39 cellular contexts compared by ENCODE assay signal in the genomic region with DNA sequence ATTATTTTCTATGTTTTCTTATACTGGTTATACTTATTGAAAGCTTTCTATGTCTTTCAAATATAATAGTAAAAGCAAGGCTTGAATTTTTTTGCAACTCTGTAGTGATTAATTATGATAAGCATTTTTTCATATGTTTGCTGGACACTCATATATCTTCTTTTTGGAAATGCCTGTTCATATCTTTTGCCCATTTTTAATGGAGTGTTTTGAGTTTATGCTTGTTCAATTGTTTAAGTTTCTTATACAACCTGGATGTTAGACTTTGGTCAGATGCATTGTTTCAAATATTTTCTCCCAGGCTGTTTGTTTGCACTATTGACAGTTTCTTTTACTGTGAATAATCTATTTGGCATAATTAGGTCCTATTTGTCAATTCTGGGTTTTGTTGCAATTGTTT. TPM values are rescaled to one million over a fixed set of nuclear protein-coding genes. Genes with fewer than 3 reads are reported as not detected.
"Had no signal": no experiment of that assay in that cellular context is flagged by ENCODE, and none has a peak within 500 bp of the region (broad histone marks: within the 10 kb centered on the region; RNA-seq: fewer than 3 reads in every experiment).

No MANE protein-coding gene starts in this region.

- H3K36me3 ChIP-seq: ascending aorta, cardiac muscle cell had no signal

- H3K9me3 ChIP-seq: ascending aorta had no signal

- H3K27me3 ChIP-seq: ascending aorta, cardiac muscle cell had no signal

- H3K4me3 Mint-ChIP-seq: activated B cell treated with CpG ODN at 0.5 μM for 24 hours; activated CD4-positive, alpha-beta memory T cell treated with anti-CD3 and anti-CD28 coated beads for 36 hours; activated CD4-positive, alpha-beta T cell treated with anti-CD3 and anti-CD28 coated beads, Interleukin-2, amount 10 ng/mL, durations not matched to agents 24 days and 14 days; activated CD8-positive, alpha-beta T cell treated with anti-CD3 and anti-CD28 coated beads for 36 hours; activated naive CD4-positive, alpha-beta T cell treated with anti-CD3 and anti-CD28 coated beads, Interleukin-2, amount 10 ng/mL, durations not matched to agents 7 days and 5 days; activated naive CD4-positive, alpha-beta T cell treated with anti-CD3 and anti-CD28 coated beads, Interleukin-2, amount 50 U/mL, for 24 hours; activated naive CD8-positive, alpha-beta T cell; activated naive CD8-positive, alpha-beta T cell treated with anti-CD3 and anti-CD28 coated beads, Interleukin-2, amount 10 ng/mL, durations not matched to agents 7 days and 5 days; activated naive CD8-positive, alpha-beta T cell treated with anti-CD3 and anti-CD28 coated beads, Interleukin-2, amount 50 U/mL, for 24 hours; activated T-cell treated with anti-CD3 and anti-CD28 coated beads, Interleukin-2, amount 50 U/mL, for 4 hours; brain; central memory CD8-positive, alpha-beta T cell; T-helper 1 cell treated with Interleukin-12 subunit alpha and Interleukin-12 subunit beta and Interleukin-4 antibody, amounts not matched to agents 30 μg/mL and 1 μg/mL, for 36 hours; T-helper 2 cell treated with Interferon-gamma antibody and Interleukin-4, amounts not matched to agents 5 μg/mL and 100 μg/mL, for 36 hours had no signal

- H3K27ac Mint-ChIP-seq: activated B cell treated with CpG ODN at 0.5 μM for 24 hours; activated CD4-positive, alpha-beta memory T cell treated with anti-CD3 and anti-CD28 coated beads for 36 hours; activated CD4-positive, alpha-beta T cell treated with anti-CD3 and anti-CD28 coated beads, Interleukin-2, amount 10 ng/mL, durations not matched to agents 24 days and 14 days; activated CD8-positive, alpha-beta T cell treated with anti-CD3 and anti-CD28 coated beads for 36 hours; activated naive CD4-positive, alpha-beta T cell treated with anti-CD3 and anti-CD28 coated beads, Interleukin-2, amount 10 ng/mL, durations not matched to agents 7 days and 5 days; activated naive CD4-positive, alpha-beta T cell treated with anti-CD3 and anti-CD28 coated beads, Interleukin-2, amount 50 U/mL, for 24 hours; activated naive CD8-positive, alpha-beta T cell; activated naive CD8-positive, alpha-beta T cell treated with anti-CD3 and anti-CD28 coated beads, Interleukin-2, amount 10 ng/mL, durations not matched to agents 7 days and 5 days; activated naive CD8-positive, alpha-beta T cell treated with anti-CD3 and anti-CD28 coated beads, Interleukin-2, amount 50 U/mL, for 24 hours; activated T-helper 2 cell treated with anti-CD3 and anti-CD28 coated beads, Interferon-gamma antibody, Interleukin-2, Interleukin-4, amounts not matched to agents 10 μg/mL and 5 μg/mL and 100 μg/mL, durations not matched to agents 14 hours and 24 hours and 36 hours; brain; T-helper 1 cell treated with Interleukin-12 subunit alpha and Interleukin-12 subunit beta and Interleukin-4 antibody, amounts not matched to agents 30 μg/mL and 1 μg/mL, for 36 hours; T-helper 2 cell treated with Interferon-gamma antibody and Interleukin-4, amounts not matched to agents 5 μg/mL and 100 μg/mL, for 36 hours had no signal

- H3K4me3 ChIP-seq: ascending aorta, cardiac muscle cell had no signal

- H3K9me3 Mint-ChIP-seq: activated naive CD4-positive, alpha-beta T cell treated with anti-CD3 and anti-CD28 coated beads, Interleukin-2, amount 10 ng/mL, durations not matched to agents 7 days and 5 days; activated naive CD4-positive, alpha-beta T cell treated with anti-CD3 and anti-CD28 coated beads, Interleukin-2, amount 50 U/mL, for 24 hours; activated T-helper 2 cell treated with anti-CD3 and anti-CD28 coated beads, Interferon-gamma antibody, Interleukin-2, Interleukin-4, amounts not matched to agents 10 μg/mL and 5 μg/mL and 100 μg/mL, durations not matched to agents 14 hours and 24 hours and 36 hours; central memory CD8-positive, alpha-beta T cell; T-helper 1 cell treated with Interleukin-12 subunit alpha and Interleukin-12 subunit beta and Interleukin-4 antibody, amounts not matched to agents 30 μg/mL and 1 μg/mL, for 36 hours; T-helper 2 cell treated with Interferon-gamma antibody and Interleukin-4, amounts not matched to agents 5 μg/mL and 100 μg/mL, for 36 hours had no signal

- DNase-seq: activated B cell treated with CpG ODN at 0.5 μM for 24 hours; activated CD4-positive, alpha-beta memory T cell treated with anti-CD3 and anti-CD28 coated beads for 36 hours; activated CD4-positive, alpha-beta T cell treated with anti-CD3 and anti-CD28 coated beads for 4 hours; activated CD4-positive, alpha-beta T cell treated with anti-CD3 and anti-CD28 coated beads, Interleukin-2, amount 10 ng/mL, durations not matched to agents 24 days and 14 days; activated CD4-positive, alpha-beta T cell treated with anti-CD3 and anti-CD28 coated beads, Interleukin-2, amount 50 U/mL, for 1 hour; activated CD4-positive, alpha-beta T cell treated with anti-CD3 and anti-CD28 coated beads, Interleukin-2, amount 50 U/mL, for 4 hours; activated CD4-positive, CD25-positive, alpha-beta regulatory T cell treated with anti-CD3 and anti-CD28 coated beads, Interleukin-2, amount 50 U/mL, for 72 hours; activated CD8-positive, alpha-beta memory T cell treated with anti-CD3 and anti-CD28 coated beads, Interleukin-2, amount 50 U/mL, for 4 hours; activated CD8-positive, alpha-beta T cell treated with anti-CD3 and anti-CD28 coated beads for 36 hours; activated effector memory CD4-positive, alpha-beta T cell treated with Interleukin-2 at 50 U/mL for 16 hours; activated gamma-delta T cell; activated naive CD4-positive, alpha-beta T cell treated with anti-CD3 and anti-CD28 coated beads, Interleukin-2, amount 10 ng/mL, durations not matched to agents 7 days and 5 days; activated naive CD4-positive, alpha-beta T cell treated with Interleukin-2 at 50 U/mL for 16 hours; activated naive CD8-positive, alpha-beta T cell treated with anti-CD3 and anti-CD28 coated beads, Interleukin-2, amount 10 ng/mL, durations not matched to agents 7 days and 5 days; activated naive CD8-positive, alpha-beta T cell treated with anti-CD3 and anti-CD28 coated beads, Interleukin-2, amount 50 U/mL, for 24 hours; activated T-cell treated with anti-CD3 and anti-CD28 coated beads for 4 hours; activated T-cell treated with anti-CD3 and anti-CD28 coated beads, Interleukin-2, amount 50 U/mL, for 1 hour; activated T-cell treated with anti-CD3 and anti-CD28 coated beads, Interleukin-2, amount 50 U/mL, for 4 hours; amygdala; anterior cingulate cortex; caudate nucleus; cerebellar nuclear complex; T-helper 1 cell; T-helper 2 cell; T-helper 9 cell had no signal

- H3K36me3 Mint-ChIP-seq: activated CD4-positive, alpha-beta memory T cell treated with anti-CD3 and anti-CD28 coated beads for 36 hours; activated naive CD4-positive, alpha-beta T cell treated with anti-CD3 and anti-CD28 coated beads, Interleukin-2, amount 10 ng/mL, durations not matched to agents 7 days and 5 days; activated naive CD4-positive, alpha-beta T cell treated with anti-CD3 and anti-CD28 coated beads, Interleukin-2, amount 50 U/mL, for 24 hours; activated naive CD8-positive, alpha-beta T cell treated with anti-CD3 and anti-CD28 coated beads, Interleukin-2, amount 10 ng/mL, durations not matched to agents 7 days and 5 days; brain had no signal

- H3K4me1 Mint-ChIP-seq: activated B cell treated with CpG ODN at 0.5 μM for 24 hours; activated CD4-positive, alpha-beta T cell treated with anti-CD3 and anti-CD28 coated beads, Interleukin-2, amount 10 ng/mL, durations not matched to agents 24 days and 14 days; activated naive CD4-positive, alpha-beta T cell treated with anti-CD3 and anti-CD28 coated beads, Interleukin-2, amount 10 ng/mL, durations not matched to agents 7 days and 5 days; activated naive CD4-positive, alpha-beta T cell treated with anti-CD3 and anti-CD28 coated beads, Interleukin-2, amount 50 U/mL, for 24 hours; activated naive CD8-positive, alpha-beta T cell treated with anti-CD3 and anti-CD28 coated beads, Interleukin-2, amount 10 ng/mL, durations not matched to agents 7 days and 5 days; activated naive CD8-positive, alpha-beta T cell treated with anti-CD3 and anti-CD28 coated beads, Interleukin-2, amount 50 U/mL, for 24 hours; brain; central memory CD8-positive, alpha-beta T cell had no signal

- H3K4me1 ChIP-seq: ascending aorta had no signal

- H3K27me3 Mint-ChIP-seq: activated B cell treated with CpG ODN at 0.5 μM for 24 hours; activated CD8-positive, alpha-beta T cell treated with anti-CD3 and anti-CD28 coated beads for 36 hours; activated naive CD4-positive, alpha-beta T cell treated with anti-CD3 and anti-CD28 coated beads, Interleukin-2, amount 10 ng/mL, durations not matched to agents 7 days and 5 days; activated naive CD4-positive, alpha-beta T cell treated with anti-CD3 and anti-CD28 coated beads, Interleukin-2, amount 50 U/mL, for 24 hours; activated naive CD8-positive, alpha-beta T cell had no signal

- H3K27ac ChIP-seq: ascending aorta, cardiac muscle cell, VCaP had no signal

RNA-seq across cellular contexts. Expression of a gene that starts 11.9 kb away (rescaled TPM):
- total RNA-seq: activated CD4-positive, alpha-beta memory T cell treated with anti-CD3 and anti-CD28 coated beads for 36 hours; activated CD4-positive, alpha-beta T cell treated with anti-CD3 and anti-CD28 coated beads, Interleukin-2, amount 10 ng/mL, durations not matched to agents 24 days and 14 days; activated CD8-positive, alpha-beta memory T cell treated with anti-CD3 and anti-CD28 coated beads for 36 hours; activated CD8-positive, alpha-beta T cell treated with anti-CD3 and anti-CD28 coated beads for 36 hours; activated naive CD8-positive, alpha-beta T cell treated with anti-CD3 and anti-CD28 coated beads, Interleukin-2, amount 10 ng/mL, durations not matched to agents 7 days and 5 days; activated T-cell treated with anti-CD3 and anti-CD28 coated beads, Interleukin-2, amount 50 U/mL, for 4 hours; activated T-helper 2 cell treated with anti-CD3 and anti-CD28 coated beads, Interferon-gamma antibody, Interleukin-2, Interleukin-4, amounts not matched to agents 10 μg/mL and 5 μg/mL and 100 μg/mL, durations not matched to agents 14 hours and 24 hours and 36 hours; ascending aorta; bronchial epithelial cell; chondrocyte had no signal
- polyA plus RNA-seq: adipose tissue had no signal

RNA-seq across cellular contexts. Expression of a gene that starts 20.0 kb away (rescaled TPM):
- total RNA-seq: activated CD4-positive, alpha-beta T cell treated with anti-CD3 and anti-CD28 coated beads, Interleukin-2, amount 10 ng/mL, durations not matched to agents 24 days and 14 days; activated T-cell treated with anti-CD3 and anti-CD28 coated beads, Interleukin-2, amount 50 U/mL, for 4 hours; ascending aorta; bronchial epithelial cell had no signal

RNA-seq across cellular contexts. Expression of a gene that starts 26.7 kb away (rescaled TPM):
- total RNA-seq: activated CD4-positive, alpha-beta memory T cell treated with anti-CD3 and anti-CD28 coated beads for 36 hours; activated CD4-positive, alpha-beta T cell treated with anti-CD3 and anti-CD28 coated beads, Interleukin-2, amount 10 ng/mL, durations not matched to agents 24 days and 14 days; activated CD8-positive, alpha-beta memory T cell treated with anti-CD3 and anti-CD28 coated beads for 36 hours; activated CD8-positive, alpha-beta T cell treated with anti-CD3 and anti-CD28 coated beads for 36 hours; activated T-cell treated with anti-CD3 and anti-CD28 coated beads, Interleukin-2, amount 50 U/mL, for 4 hours; activated T-helper 2 cell treated with anti-CD3 and anti-CD28 coated beads, Interferon-gamma antibody, Interleukin-2, Interleukin-4, amounts not matched to agents 10 μg/mL and 5 μg/mL and 100 μg/mL, durations not matched to agents 14 hours and 24 hours and 36 hours; ascending aorta; bronchial epithelial cell; chondrocyte had no signal
- polyA plus RNA-seq: adipose tissue, cardiac muscle cell had no signal

RNA-seq across cellular contexts. Expression of a gene that starts 44.2 kb away (rescaled TPM):
- total RNA-seq: activated B cell treated with CpG ODN at 0.5 μM for 24 hours; activated CD4-positive, alpha-beta memory T cell treated with anti-CD3 and anti-CD28 coated beads for 36 hours; activated CD4-positive, alpha-beta T cell treated with anti-CD3 and anti-CD28 coated beads, Interleukin-2, amount 10 ng/mL, durations not matched to agents 24 days and 14 days; activated CD8-positive, alpha-beta memory T cell treated with anti-CD3 and anti-CD28 coated beads for 36 hours; activated CD8-positive, alpha-beta T cell treated with anti-CD3 and anti-CD28 coated beads for 36 hours; activated naive CD8-positive, alpha-beta T cell treated with anti-CD3 and anti-CD28 coated beads, Interleukin-2, amount 10 ng/mL, durations not matched to agents 7 days and 5 days; activated T-cell treated with anti-CD3 and anti-CD28 coated beads, Interleukin-2, amount 50 U/mL, for 4 hours; activated T-helper 2 cell treated with anti-CD3 and anti-CD28 coated beads, Interferon-gamma antibody, Interleukin-2, Interleukin-4, amounts not matched to agents 10 μg/mL and 5 μg/mL and 100 μg/mL, durations not matched to agents 14 hours and 24 hours and 36 hours; ascending aorta; bronchial epithelial cell; cardiac muscle cell; chondrocyte had no signal
- polyA plus RNA-seq: adipose tissue, cardiac muscle cell had no signal

RNA-seq across cellular contexts. Expression of a gene that starts 48.0 kb away (rescaled TPM):
- total RNA-seq: activated B cell treated with CpG ODN at 0.5 μM for 24 hours; activated CD4-positive, alpha-beta memory T cell treated with anti-CD3 and anti-CD28 coated beads for 36 hours; activated CD4-positive, alpha-beta T cell treated with anti-CD3 and anti-CD28 coated beads, Interleukin-2, amount 10 ng/mL, durations not matched to agents 24 days and 14 days; activated CD8-positive, alpha-beta memory T cell treated with anti-CD3 and anti-CD28 coated beads for 36 hours; activated CD8-positive, alpha-beta T cell treated with anti-CD3 and anti-CD28 coated beads for 36 hours; activated naive CD8-positive, alpha-beta T cell treated with anti-CD3 and anti-CD28 coated beads, Interleukin-2, amount 10 ng/mL, durations not matched to agents 7 days and 5 days; activated T-cell treated with anti-CD3 and anti-CD28 coated beads, Interleukin-2, amount 50 U/mL, for 4 hours; activated T-helper 2 cell treated with anti-CD3 and anti-CD28 coated beads, Interferon-gamma antibody, Interleukin-2, Interleukin-4, amounts not matched to agents 10 μg/mL and 5 μg/mL and 100 μg/mL, durations not matched to agents 14 hours and 24 hours and 36 hours; ascending aorta; bronchial epithelial cell; cardiac muscle cell; chondrocyte had no signal
- polyA plus RNA-seq: adipose tissue, cardiac muscle cell had no signal
